Comparison of ENCODE assay signal across 20 cellular contexts in genomic region chr9:93549636-93550035, GRCh38. TPM values are rescaled to one million over a fixed set of nuclear protein-coding genes. Genes with fewer than 3 reads are reported as not detected.
DNase-seq lines count a peak whose midpoint lies in the region; ATAC-seq and TF ChIP-seq lines count a peak whose summit lies in the region.
"Had no signal": no experiment of that assay in that cellular context is flagged by ENCODE, and none has a peak within 500 bp of the region (broad histone marks: within the 10 kb centered on the region; RNA-seq: fewer than 3 reads in every experiment).

No MANE protein-coding gene starts in this region.

- no peak for TF ChIP-seq CTCF in mesothelial cell of epicardium (IDR thresholded peaks at IDR 0.05; ENCODE audit: unreplicated experiment)
- TF ChIP-seq CTCF in thyroid gland (IDR thresholded peaks at IDR 0.05), result no peak

- no peaks in the 10 kb centered on the region for H3K9me3 Mint-ChIP-seq in activated naive CD4-positive, alpha-beta T cell treated with anti-CD3 and anti-CD28 coated beads, Interleukin-2, amount 50 U/mL, for 24 hours
- H3K9me3 Mint-ChIP-seq in activated naive CD4-positive, alpha-beta T cell treated with anti-CD3 and anti-CD28 coated beads, Interleukin-2, amount 10 ng/mL, durations not matched to agents 7 days and 5 days, result no peaks in the 10 kb centered on the region
- no peaks in the 10 kb centered on the region for H3K9me3 Mint-ChIP-seq in activated T-helper 17 cell treated with anti-CD3 and anti-CD28 coated beads, Interleukin-2, amount 50 U/mL, for 72 hours
- H3K9me3 Mint-ChIP-seq in mesothelial cell of epicardium, result no peaks in the 10 kb centered on the region
- H3K9me3 Mint-ChIP-seq: activated B cell treated with CpG ODN at 0.5 μM for 24 hours; CD4-positive, CD25-positive, alpha-beta regulatory T cell had no signal

- DNase-seq in activated naive CD4-positive, alpha-beta T cell treated with anti-CD3 and anti-CD28 coated beads, Interleukin-2, amount 10 ng/mL, durations not matched to agents 7 days and 5 days, result no peak
- DNase-seq in mesothelial cell of epicardium (ENCODE audit: low spot score in 2 of 2, unreplicated experiment in 2 of 2) (no peak), thyroid gland (peak in 1 of 2 donors; percentile 12), nucleus accumbens (lab: John Stamatoyannopoulos, UW) (no peak)
- DNase-seq: activated B cell treated with CpG ODN at 0.5 μM for 24 hours; CD4-positive, CD25-positive, alpha-beta regulatory T cell; central memory CD4-positive, alpha-beta T cell; DMS153; dorsolateral prefrontal cortex; left cardiac atrium; NCI-H1417 treated with DMSO at 0.1 percent for 48 hours; NCI-H2171 treated with DMSO at 0.1 percent for 48 hours; ovary; spleen; stimulated activated CD4-positive, alpha-beta T cell treated with anti-CD3 and anti-CD28 coated beads, Interleukin-4, amount 100 ng/mL, for 4 hours had no signal

- H3K9me3 ChIP-seq in thyroid gland, result no peaks in the 10 kb centered on the region
- H3K9me3 ChIP-seq: adrenal gland, ovary, spleen had no signal

- peaks cover 0 to 5% of the 10 kb centered on the region in 2 donors for H3K36me3 ChIP-seq in thyroid gland
- H3K36me3 ChIP-seq: ovary had no signal

- H3K27me3 ChIP-seq in thyroid gland, result no peaks in the 10 kb centered on the region
- H3K27me3 ChIP-seq: adrenal gland, dorsolateral prefrontal cortex, ovary, spleen had no signal

- no peak for ATAC-seq in activated T-helper 17 cell treated with anti-CD3 and anti-CD28 coated beads, Interleukin-2, amount 50 U/mL, for 72 hours (replicated peaks)
- no peak for ATAC-seq in HG02840 (IDR thresholded peaks at IDR 0.05; ENCODE audit: low FRiP score, unreplicated experiment)
- no peak for ATAC-seq in GM19324 (IDR thresholded peaks at IDR 0.05; ENCODE audit: low FRiP score, unreplicated experiment)

- H3K36me3 Mint-ChIP-seq in activated naive CD4-positive, alpha-beta T cell treated with anti-CD3 and anti-CD28 coated beads, Interleukin-2, amount 50 U/mL, for 24 hours, result peaks cover 17% of the 10 kb centered on the region
- H3K36me3 Mint-ChIP-seq in activated naive CD4-positive, alpha-beta T cell treated with anti-CD3 and anti-CD28 coated beads, Interleukin-2, amount 10 ng/mL, durations not matched to agents 7 days and 5 days, result peaks cover 48% of the 10 kb centered on the region
- H3K36me3 Mint-ChIP-seq in activated T-helper 17 cell treated with anti-CD3 and anti-CD28 coated beads, Interleukin-2, amount 50 U/mL, for 72 hours (ENCODE audit: low read depth), result peaks cover 96% of the 10 kb centered on the region
- peaks cover 23% of the 10 kb centered on the region for H3K36me3 Mint-ChIP-seq in mesothelial cell of epicardium

- WGBS in thyroid gland, 2 donors, result 36 to 39% methylated on average over 6 of the region's 6 CpGs

- peak overlapping the region; percentile 41 to 68 (median 63) for H3K27ac ChIP-seq in thyroid gland
- H3K27ac ChIP-seq: adrenal gland, dorsolateral prefrontal cortex, ovary, spleen had no signal

- H3K4me1 ChIP-seq in thyroid gland, result peaks cover 19 to 29% of the 10 kb centered on the region in 2 donors

- H3K27me3 Mint-ChIP-seq in activated naive CD4-positive, alpha-beta T cell treated with anti-CD3 and anti-CD28 coated beads, Interleukin-2, amount 50 U/mL, for 24 hours, result no peaks in the 10 kb centered on the region
- H3K27me3 Mint-ChIP-seq in activated naive CD4-positive, alpha-beta T cell treated with anti-CD3 and anti-CD28 coated beads, Interleukin-2, amount 10 ng/mL, durations not matched to agents 7 days and 5 days, result no peaks in the 10 kb centered on the region
- H3K27me3 Mint-ChIP-seq in activated T-helper 17 cell treated with anti-CD3 and anti-CD28 coated beads, Interleukin-2, amount 50 U/mL, for 72 hours, result no peaks in the 10 kb centered on the region
- H3K27me3 Mint-ChIP-seq in mesothelial cell of epicardium (ENCODE audit: low read depth), result no peaks in the 10 kb centered on the region
- H3K27me3 Mint-ChIP-seq: activated B cell treated with CpG ODN at 0.5 μM for 24 hours; CD4-positive, CD25-positive, alpha-beta regulatory T cell had no signal

- H3K4me3 Mint-ChIP-seq in activated naive CD4-positive, alpha-beta T cell treated with anti-CD3 and anti-CD28 coated beads, Interleukin-2, amount 50 U/mL, for 24 hours, result no peak overlapping the region
- H3K4me3 Mint-ChIP-seq in activated naive CD4-positive, alpha-beta T cell treated with anti-CD3 and anti-CD28 coated beads, Interleukin-2, amount 10 ng/mL, durations not matched to agents 7 days and 5 days, result no peak overlapping the region
- H3K4me3 Mint-ChIP-seq in activated T-helper 17 cell treated with anti-CD3 and anti-CD28 coated beads, Interleukin-2, amount 50 U/mL, for 72 hours, result no peak overlapping the region
- H3K4me3 Mint-ChIP-seq in mesothelial cell of epicardium, result no peak overlapping the region
- H3K4me3 Mint-ChIP-seq: activated B cell treated with CpG ODN at 0.5 μM for 24 hours; CD4-positive, CD25-positive, alpha-beta regulatory T cell had no signal

- H3K27ac Mint-ChIP-seq in activated naive CD4-positive, alpha-beta T cell treated with anti-CD3 and anti-CD28 coated beads, Interleukin-2, amount 50 U/mL, for 24 hours, result peak overlapping the region; percentile 18
- no peak overlapping the region for H3K27ac Mint-ChIP-seq in activated naive CD4-positive, alpha-beta T cell treated with anti-CD3 and anti-CD28 coated beads, Interleukin-2, amount 10 ng/mL, durations not matched to agents 7 days and 5 days
- H3K27ac Mint-ChIP-seq in activated T-helper 17 cell treated with anti-CD3 and anti-CD28 coated beads, Interleukin-2, amount 50 U/mL, for 72 hours, result peak overlapping the region; percentile 51
- peak overlapping the region; percentile 14 for H3K27ac Mint-ChIP-seq in mesothelial cell of epicardium
- H3K27ac Mint-ChIP-seq: activated B cell treated with CpG ODN at 0.5 μM for 24 hours had no signal

- intact Hi-C loops in thyroid gland (cut with DNase I), result no loop called here

- no peaks in the 10 kb centered on the region for H3K4me1 Mint-ChIP-seq in activated naive CD4-positive, alpha-beta T cell treated with anti-CD3 and anti-CD28 coated beads, Interleukin-2, amount 50 U/mL, for 24 hours
- H3K4me1 Mint-ChIP-seq in activated naive CD4-positive, alpha-beta T cell treated with anti-CD3 and anti-CD28 coated beads, Interleukin-2, amount 10 ng/mL, durations not matched to agents 7 days and 5 days, result no peaks in the 10 kb centered on the region
- H3K4me1 Mint-ChIP-seq in activated T-helper 17 cell treated with anti-CD3 and anti-CD28 coated beads, Interleukin-2, amount 50 U/mL, for 72 hours, result no peaks in the 10 kb centered on the region
- H3K4me1 Mint-ChIP-seq in mesothelial cell of epicardium, result peaks cover 27% of the 10 kb centered on the region
- H3K4me1 Mint-ChIP-seq: activated B cell treated with CpG ODN at 0.5 μM for 24 hours had no signal

- CTCF ChIA-PET in activated naive CD4-positive, alpha-beta T cell treated with anti-CD3 and anti-CD28 coated beads, Interleukin-2, amount 10 ng/mL, durations not matched to agents 7 days and 5 days (lab: Charles Lee), result interaction anchor here (0.6 kb wide), 1 partner anchor 144 kb away, joined by 3 read pairs; no protein-coding TSS in a partner anchor

- no peak overlapping the region for H3K4me3 ChIP-seq in thyroid gland (replicated peaks in 1 of 3)
- H3K4me3 ChIP-seq: adrenal gland, dorsolateral prefrontal cortex, ovary, spleen had no signal

- no peak for TF ChIP-seq POLR2A in thyroid gland (IDR thresholded peaks at IDR 0.05)

RNA-seq across cellular contexts. Expression of gene PHF2, which starts 26.7 kb away (rescaled TPM):
- total RNA-seq in activated T-helper 17 cell treated with anti-CD3 and anti-CD28 coated beads, Interleukin-2, amount 50 U/mL, for 72 hours, result 10 to 100 TPM; 11.9 to 15.1 TPM
- total RNA-seq in mesothelial cell of epicardium, result 37.6 to 38.5 TPM (median 37.6 TPM) in 3 replicates
- 10 to 100 TPM; 32.8 to 50.1 (median 33.0) TPM for total RNA-seq in thyroid gland
